11 cellular contexts compared by ENCODE assay signal in the genomic region with DNA sequence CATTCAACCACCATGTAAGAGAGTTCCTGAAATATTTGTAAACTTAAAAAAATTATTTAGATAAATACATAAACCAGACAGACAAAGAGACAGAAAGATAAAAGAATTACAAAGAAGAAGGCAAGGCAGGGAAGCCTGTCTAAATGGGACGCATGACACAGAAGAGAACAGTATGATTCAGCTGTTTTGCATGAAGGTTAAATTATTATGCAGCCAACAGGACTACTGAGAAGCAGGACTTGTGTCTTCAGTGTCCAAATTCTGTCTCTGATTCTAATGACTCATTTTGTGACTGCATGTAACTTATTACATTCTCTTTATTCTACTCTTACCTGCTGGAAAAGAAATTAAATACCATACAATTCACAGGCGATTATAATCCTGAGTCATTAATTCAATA.
DNase-seq lines count a peak whose midpoint lies in the region; ATAC-seq, FAIRE-seq and TF ChIP-seq lines count a peak whose summit lies in the region.
"Had no signal": no experiment of that assay in that cellular context is flagged by ENCODE, and none has a peak within 500 bp of the region (broad histone marks: within the 10 kb centered on the region; RNA-seq: fewer than 3 reads in every experiment).

No MANE protein-coding gene starts in this region.

- H3K36me3 ChIP-seq in ovary = no peaks in the 10 kb centered on the region

- TF ChIP-seq CTCF in RWPE1 (conservative IDR thresholded peaks at IDR 0.05; ENCODE audit: low read depth) (no peak), ovary (IDR thresholded peaks at IDR 0.05) (no peak)

- intact Hi-C loops in ovary (cut with DNase I) = no loop called here

- no peaks in the 10 kb centered on the region for H3K36me3 Mint-ChIP-seq in activated T-cell treated with anti-CD3 and anti-CD28 coated beads, Interleukin-2, amount 50 U/mL, for 72 hours (ENCODE audit: insufficient read depth in 2 of 2)
- H3K36me3 Mint-ChIP-seq: type B pancreatic cell had no signal

- H3K4me3 ChIP-seq in ovary = no peak overlapping the region
- H3K4me3 ChIP-seq: GM23338 had no signal

- no peaks in the 10 kb centered on the region for H3K4me1 ChIP-seq in ovary (ENCODE audit: insufficient read depth)

- peaks cover 3% of the 10 kb centered on the region for H3K27me3 ChIP-seq in ovary

- no peak for TF ChIP-seq POLR2A in ovary (IDR thresholded peaks at IDR 0.05)
- no peak for TF ChIP-seq POLR2A in GM12891 (IDR thresholded peaks at IDR 0.05; ENCODE audit: low read depth, low read length)

- DNase-seq in Caki2 (ENCODE audit: low read depth) = peak; percentile 50
- peak; percentile 45 for DNase-seq in fibroblast of peridontal ligament (ENCODE audit: extremely low read depth)
- no peak for DNase-seq in RWPE1 (ENCODE audit: low spot score)
- no peak for DNase-seq in ovary
- DNase-seq in GM12891 (ENCODE audit: insufficient read length, low spot score) = no peak
- DNase-seq in activated T-cell treated with anti-CD3 and anti-CD28 coated beads, Interleukin-2, amount 50 U/mL, for 72 hours = no peak
- DNase-seq: NCI-H1436 had no signal

- POLR2A ChIA-PET in RWPE1 (lab: Yijun Ruan, JAX; ENCODE audit: low non-redundant PET) = no interaction called here

- ATAC-seq in GM21576 (IDR thresholded peaks at IDR 0.05; ENCODE audit: unreplicated experiment) (peak; percentile 64), HG03520 (IDR thresholded peaks at IDR 0.05; ENCODE audit: unreplicated experiment) (peak; percentile 86)
- ATAC-seq in activated T-cell treated with anti-CD3 and anti-CD28 coated beads, Interleukin-2, amount 50 U/mL, for 72 hours (replicated peaks in 1 of 2) = no peak
- ATAC-seq: GM23338 had no signal

- no peak overlapping the region for H3K27ac ChIP-seq in RWPE1
- H3K27ac ChIP-seq in ovary = no peak overlapping the region

- CTCF ChIA-PET in RWPE1 (lab: Yijun Ruan, JAX) = no interaction called here

- TF ChIP-seq EP300 in ovary (IDR thresholded peaks at IDR 0.05) = no peak

- WGBS in ovary, 3 donors = 57 to 80% (median 77%) methylated on average over 2 of the region's 2 CpGs

- no peak for FAIRE-seq in GM12891 (lab: Jason Lieb, UNC)

- in situ Hi-C loops in Caki2 (cut with HindIII; ENCODE audit: low pct_unique_long_range_greater_than_20kb, low sequenced_read_pairs) = no loop called here

- no peaks in the 10 kb centered on the region for H3K4me1 Mint-ChIP-seq in activated T-cell treated with anti-CD3 and anti-CD28 coated beads, Interleukin-2, amount 50 U/mL, for 72 hours (ENCODE audit: low read depth)

- no peaks in the 10 kb centered on the region for H3K27me3 Mint-ChIP-seq in activated T-cell treated with anti-CD3 and anti-CD28 coated beads, Interleukin-2, amount 50 U/mL, for 72 hours (ENCODE audit: low read depth)
- H3K27me3 Mint-ChIP-seq: type B pancreatic cell had no signal

- H3K27ac Mint-ChIP-seq in activated T-cell treated with anti-CD3 and anti-CD28 coated beads, Interleukin-2, amount 50 U/mL, for 72 hours = no peak overlapping the region
- H3K27ac Mint-ChIP-seq: GM23338, type B pancreatic cell had no signal

- no peaks in the 10 kb centered on the region for H3K9me3 Mint-ChIP-seq in activated T-cell treated with anti-CD3 and anti-CD28 coated beads, Interleukin-2, amount 50 U/mL, for 72 hours
- H3K9me3 Mint-ChIP-seq: GM23338 had no signal

- no peaks in the 10 kb centered on the region for H3K9me3 ChIP-seq in ovary

- no peak overlapping the region for H3K4me3 Mint-ChIP-seq in activated T-cell treated with anti-CD3 and anti-CD28 coated beads, Interleukin-2, amount 50 U/mL, for 72 hours
- H3K4me3 Mint-ChIP-seq: GM23338, type B pancreatic cell had no signal

TF ChIP-seq in GM12891, 5 proteins besides CTCF, POLR2A, EP300 and RAD21:
- TF ChIP-seq POLR2AphosphoS5 (IDR thresholded peaks at IDR 0.05; ENCODE audit: low read depth, low read length) (no peak), POU2F2 (IDR thresholded peaks at IDR 0.05; ENCODE audit: low read depth, low read length) (no peak), SPI1 (IDR thresholded peaks at IDR 0.05; ENCODE audit: low read depth, low read length) (no peak), TAF1 (IDR thresholded peaks at IDR 0.05; ENCODE audit: low read depth, low read length) (no peak), PAX5 (IDR thresholded peaks at IDR 0.05; ENCODE audit: insufficient read depth, low read length, severe bottlenecking) (no peak)

Comparison
In these comparisons a context has a peak if more than half of its experiments do, and no peak if none do; other contexts are left out.
1. DNase-seq: peak in Caki2 (single experiment) and fibroblast of peridontal ligament (single experiment); none in RWPE1 (single experiment), ovary (0 of 5), GM12891 (single experiment) and activated T-cell treated with anti-CD3 and anti-CD28 coated beads, Interleukin-2, amount 50 U/mL, for 72 hours (0 of 2).
2. ATAC-seq: peak in GM21576 (single experiment) and HG03520 (single experiment); none in activated T-cell treated with anti-CD3 and anti-CD28 coated beads, Interleukin-2, amount 50 U/mL, for 72 hours (0 of 2).